Comparison of ENCODE assay signal across 11 cellular contexts in the genomic region with DNA sequence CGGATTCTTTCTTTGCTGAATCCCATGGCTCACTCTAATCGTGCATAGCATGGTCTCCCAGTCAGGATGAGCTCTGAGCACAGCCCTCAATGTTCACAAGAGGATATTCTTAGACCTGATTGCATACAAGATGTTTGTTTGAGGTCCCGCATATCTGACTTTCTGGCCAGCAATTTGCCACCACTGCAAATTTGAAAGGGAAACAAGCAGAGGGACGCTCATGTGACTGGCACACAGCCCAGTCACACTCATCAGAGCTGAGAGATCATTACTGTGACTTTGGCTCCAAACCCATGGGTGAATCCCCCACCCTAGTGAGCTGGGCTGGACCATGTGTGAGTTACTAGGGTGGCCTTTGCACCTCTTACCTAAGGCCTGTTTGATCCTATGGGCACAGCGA. TPM values are rescaled to one million over a fixed set of nuclear protein-coding genes. Genes with fewer than 3 reads are reported as not detected.
DNase-seq lines count a peak whose midpoint lies in the region; ATAC-seq and TF ChIP-seq lines count a peak whose summit lies in the region.
"Had no signal": no experiment of that assay in that cellular context is flagged by ENCODE, and none has a peak within 500 bp of the region (broad histone marks: within the 10 kb centered on the region; RNA-seq: fewer than 3 reads in every experiment).

No MANE protein-coding gene starts in this region.

- no peak overlapping the region for H3K4me3 ChIP-seq in fibroblast of lung (replicated peaks in 1 of 4; ENCODE audit: control extremely low read depth in 1 of 4, insufficient read depth in 1 of 4, low read depth in 3 of 4, low read length in 4 of 4)
- H3K4me3 ChIP-seq in psoas muscle: no peak overlapping the region
- H3K4me3 ChIP-seq: HAP-1 had no signal

- H3K4me2 ChIP-seq in fibroblast of lung (ENCODE audit: extremely low read depth, insufficient read depth, low read length): peak overlapping the region; percentile 68

- DNase-seq in GM04503 (ENCODE audit: low read depth) (peak; percentile 44), NCI-H1105 treated with DMSO at 0.1 percent for 48 hours (lab: John Stamatoyannopoulos, UW) (peak; percentile 74), fibroblast of lung (ENCODE audit: low read depth in 2 of 2) (peak; percentile 20 to 78), psoas muscle (peak; percentile 43 to 55), HuH-7 (ENCODE audit: low spot score) (no peak), HT-29 (ENCODE audit: low spot score) (no peak)
- DNase-seq: activated CD8-positive, alpha-beta memory T cell treated with anti-CD3 and anti-CD28 coated beads, Interleukin-2, amount 50 U/mL, for 48 hours; DND-41 had no signal

- H3K79me2 ChIP-seq in fibroblast of lung (ENCODE audit: control insufficient read depth, insufficient read depth, low read length): no peaks in the 10 kb centered on the region

- no peak overlapping the region for H2AFZ ChIP-seq in fibroblast of lung (ENCODE audit: low read length)

- no peaks in the 10 kb centered on the region for H4K20me1 ChIP-seq in fibroblast of lung (ENCODE audit: control insufficient read depth, extremely low read depth, insufficient read depth, low read length)

- H3K9me3 ChIP-seq in fibroblast of lung (ENCODE audit: control insufficient read depth, insufficient read depth, low read depth, low read length) (no peaks in the 10 kb centered on the region), psoas muscle (no peaks in the 10 kb centered on the region)
- H3K9me3 ChIP-seq: HAP-1 had no signal

- ATAC-seq in psoas muscle: peak in 2 of 4 donors; percentile 34 to 35
- no peak for ATAC-seq in HG03139 (IDR thresholded peaks at IDR 0.05; ENCODE audit: unreplicated experiment)
- no peak for ATAC-seq in GM19395 (IDR thresholded peaks at IDR 0.05; ENCODE audit: unreplicated experiment)

- 24 to 28% (median 26%) methylated on average over 5 of the region's 5 CpGs for WGBS in psoas muscle, 3 donors

- no peak overlapping the region for H3K9ac ChIP-seq in fibroblast of lung (ENCODE audit: insufficient read depth, low read length)

- intact Hi-C loops in psoas muscle (cut with DNase I): no loop called here

- H3K36me3 ChIP-seq in fibroblast of lung (ENCODE audit: control insufficient read depth, insufficient read depth, low read length): no peaks in the 10 kb centered on the region
- no peaks in the 10 kb centered on the region for H3K36me3 ChIP-seq in psoas muscle (ENCODE audit: insufficient read depth in 1 of 2, low read depth in 1 of 2)
- H3K36me3 ChIP-seq: HAP-1 had no signal

- TF ChIP-seq CTCF in fibroblast of lung (conservative IDR thresholded peaks at IDR 0.05 in 1 of 2, IDR thresholded peaks at IDR 0.05 in 1 of 2; ENCODE audit: low read depth in 1 of 2, low read length in 2 of 2) (no peak), psoas muscle (IDR thresholded peaks at IDR 0.05) (no peak)

- no peaks in the 10 kb centered on the region for H3K27me3 ChIP-seq in fibroblast of lung (ENCODE audit: control insufficient read depth, insufficient read depth, low read length)
- no peaks in the 10 kb centered on the region for H3K27me3 ChIP-seq in psoas muscle (ENCODE audit: insufficient read depth in 3 of 3, low read length in 2 of 3)

- H3K4me1 ChIP-seq in fibroblast of lung (ENCODE audit: control insufficient read depth, extremely low read depth, insufficient read depth, low read length): peaks cover 10% of the 10 kb centered on the region
- no peaks in the 10 kb centered on the region for H3K4me1 ChIP-seq in psoas muscle
- H3K4me1 ChIP-seq: HAP-1 had no signal

- H3K27ac ChIP-seq in fibroblast of lung (ENCODE audit: insufficient read depth, low read length) (no peak overlapping the region), psoas muscle (no peak overlapping the region)

RNA-seq across cellular contexts. Expression of a gene that starts 9.9 kb away (rescaled TPM):
- total RNA-seq in fibroblast of lung: not detected in 2 replicates
- polyA plus RNA-seq in fibroblast of lung: not detected in 2 replicates
- polyA plus RNA-seq in fibroblast of lung (2012): not detected in 2 replicates
- not detected in 2 replicates for polyA minus RNA-seq in fibroblast of lung (ENCODE audit: low replicate concordance)
- total RNA-seq in psoas muscle: not detected
- polyA plus RNA-seq in psoas muscle: not detected
- total RNA-seq in HT-29 (2014; rRNA removed; shearing (Covaris generic)): not detected in 2 replicates

RNA-seq across cellular contexts. Expression of a gene that starts 44.3 kb away (rescaled TPM):
- total RNA-seq in fibroblast of lung (not detected in 2 replicates), psoas muscle (not detected)
- polyA plus RNA-seq in fibroblast of lung (not detected in 2 replicates), psoas muscle (not detected)
- polyA plus RNA-seq in fibroblast of lung (2012): not detected in 2 replicates
- polyA minus RNA-seq in fibroblast of lung (ENCODE audit: low replicate concordance): not detected in 2 replicates
- not detected in 2 replicates for total RNA-seq in HT-29 (2014; rRNA removed; shearing (Covaris generic))

Comparison
In these comparisons a context has a peak if more than half of its experiments do, and no peak if none do; other contexts are left out.
1. DNase-seq: peak in GM04503 (single experiment), NCI-H1105 treated with DMSO at 0.1 percent for 48 hours (single experiment), fibroblast of lung (2 of 2) and psoas muscle (2 of 2); none in HuH-7 (single experiment) and HT-29 (single experiment).